16 cellular contexts compared by ENCODE assay signal in genomic region chr10:77548157-77548556, GRCh38.
"Had no signal": no experiment of that assay in that cellular context is flagged by ENCODE, and none has a peak within 500 bp of the region (broad histone marks: within the 10 kb centered on the region; RNA-seq: fewer than 3 reads in every experiment).

No MANE protein-coding gene starts in this region.

- H3K36me3 ChIP-seq: ascending aorta, cardiac muscle cell, gastroesophageal sphincter, prostate gland, right lobe of liver had no signal

- DNase-seq: activated CD8-positive, alpha-beta memory T cell treated with anti-CD3 and anti-CD28 coated beads, Interleukin-2, amount 50 U/mL, for 48 hours; activated CD8-positive, alpha-beta T cell treated with anti-CD3 and anti-CD28 coated beads for 36 hours; activated naive CD4-positive, alpha-beta T cell treated with Interleukin-2 at 50 U/mL for 16 hours; activated naive CD8-positive, alpha-beta T cell treated with anti-CD3 and anti-CD28 coated beads, Interleukin-2, amount 50 U/mL, for 24 hours; effector CD4-positive, alpha-beta T cell; occipital lobe; right lobe of liver; stimulated activated naive CD4-positive, alpha-beta T cell treated with Interleukin-2 at 50 U/mL for 16 hours; T-helper 1 cell had no signal

- H3K27ac ChIP-seq: cardiac muscle cell, prostate gland, right lobe of liver, VCaP had no signal

- H3K9me3 ChIP-seq: ascending aorta, gastroesophageal sphincter, prostate gland, right lobe of liver had no signal

- ATAC-seq: activated CD8-positive, alpha-beta T cell treated with anti-CD3 and anti-CD28 coated beads for 36 hours; activated naive CD8-positive, alpha-beta T cell treated with anti-CD3 and anti-CD28 coated beads, Interleukin-2, amount 50 U/mL, for 24 hours; gastroesophageal sphincter had no signal

- H3K27me3 ChIP-seq: ascending aorta, cardiac muscle cell, gastroesophageal sphincter, right lobe of liver had no signal

- H3K4me3 ChIP-seq: ascending aorta, cardiac muscle cell, coronary artery, gastroesophageal sphincter, lung, prostate gland, right lobe of liver had no signal

- H3K4me1 ChIP-seq: prostate gland, right lobe of liver had no signal
